8 cellular contexts compared by ENCODE assay signal in genomic region chr1:192445849-192446489, GRCh38.
DNase-seq lines count a peak whose midpoint lies in the region; ATAC-seq, FAIRE-seq and TF ChIP-seq lines count a peak whose summit lies in the region.

No MANE protein-coding gene starts in this region.

- no peaks in the 10 kb centered on the region for H3K79me2 ChIP-seq in endothelial cell of umbilical vein (ENCODE audit: control insufficient read depth, insufficient read depth, low read length)

- H3K9ac ChIP-seq in endothelial cell of umbilical vein (replicated peaks; ENCODE audit: extremely low read depth, insufficient read depth, low read length): peak overlapping the region; percentile 42

- BruUV-seq in endothelial cell of umbilical vein (replicated peaks; lab: Mats Ljungman, UMichigan): no TSS peak

- POLR2A ChIA-PET in activated CD8-positive, alpha-beta T cell treated with anti-CD3 and anti-CD28 coated beads, Interleukin-2, amount 10 ng/mL, durations not matched to agents 7 days and 5 days (lab: Charles Lee): no interaction called here
- POLR2A ChIA-PET in endothelial cell of umbilical vein (lab: Charles Lee): no interaction called here

- no peak overlapping the region for H3K4me3 ChIP-seq in endothelial cell of umbilical vein (replicated peaks in 1 of 3; ENCODE audit: insufficient read depth in 1 of 3, low read depth in 1 of 3, low read length in 3 of 3)

- CTCF ChIA-PET in activated CD8-positive, alpha-beta T cell treated with anti-CD3 and anti-CD28 coated beads, Interleukin-2, amount 10 ng/mL, durations not matched to agents 7 days and 5 days (lab: Charles Lee): interaction anchor here (1.0 kb wide), 1 partner anchor 9 kb away, joined by 3 read pairs; no protein-coding TSS in a partner anchor
- CTCF ChIA-PET in endothelial cell of umbilical vein (lab: Charles Lee): interaction anchor here (0.7 to 0.9 kb wide), 2 partner anchors 19 to 134 kb away, joined by 3 read pairs; no protein-coding TSS in a partner anchor

- H3K4me1 ChIP-seq in endothelial cell of umbilical vein (ENCODE audit: control insufficient read depth, extremely low read depth, insufficient read depth, low read length): peaks cover 33% of the 10 kb centered on the region

- H4K20me1 ChIP-seq in endothelial cell of umbilical vein (replicated peaks; ENCODE audit: control insufficient read depth, extremely low read depth, insufficient read depth, low read length): no peaks in the 10 kb centered on the region

- H3K9me1 ChIP-seq in endothelial cell of umbilical vein (replicated peaks; ENCODE audit: control insufficient read depth, extremely low read depth, insufficient read depth, low read length): no peaks in the 10 kb centered on the region

- DNase-seq in NCI-H2171 treated with DMSO at 0.1 percent for 48 hours (lab: John Stamatoyannopoulos, UW): peak; percentile 62
- no peak for DNase-seq in NCI-H2171 (lab: John Stamatoyannopoulos, UW)
- DNase-seq in NCI-H2227 treated with DMSO at 0.1 percent for 48 hours (lab: John Stamatoyannopoulos, UW): peak; percentile 59
- DNase-seq in activated CD8-positive, alpha-beta T cell treated with anti-CD3 and anti-CD28 coated beads, Interleukin-2, amount 10 ng/mL, durations not matched to agents 7 days and 5 days: peak; percentile 73
- peak; percentile 71 for DNase-seq in endothelial cell of umbilical vein (ENCODE audit: low read depth, low spot score)
- DNase-seq in omental fat pad (ENCODE audit: low spot score): peak; percentile 60
- no peak for DNase-seq in iPS-NIHi7 (ENCODE audit: extremely low spot score)

- dilution Hi-C loops in endothelial cell of umbilical vein (cut with MboI; ENCODE audit: extremely low pct_ligation_motif_present, low sequenced_read_pairs): no loop called here

- intact Hi-C loops in endothelial cell of umbilical vein (cut with micrococcal nuclease): loop anchor here (1.0 to 10.0 kb wide), 5 partner anchors 341 to 1811 kb away; no protein-coding TSS in a partner anchor

- no peak overlapping the region for H3K27ac Mint-ChIP-seq in activated CD8-positive, alpha-beta T cell treated with anti-CD3 and anti-CD28 coated beads, Interleukin-2, amount 10 ng/mL, durations not matched to agents 7 days and 5 days

- peaks cover 4% of the 10 kb centered on the region for H3K27me3 Mint-ChIP-seq in activated CD8-positive, alpha-beta T cell treated with anti-CD3 and anti-CD28 coated beads, Interleukin-2, amount 10 ng/mL, durations not matched to agents 7 days and 5 days (ENCODE audit: low read depth)

- H3K27me3 ChIP-seq in endothelial cell of umbilical vein (ENCODE audit: control insufficient read depth in 2 of 2, insufficient read depth in 2 of 2, low read length in 2 of 2): no peaks in the 10 kb centered on the region

- peak; percentile 35 for FAIRE-seq in endothelial cell of umbilical vein (lab: Jason Lieb, UNC)

- no peak for TF ChIP-seq POLR2A in endothelial cell of umbilical vein (IDR thresholded peaks at IDR 0.05; ENCODE audit: low read depth, low read length)

- no peak overlapping the region for H3K4me3 Mint-ChIP-seq in activated CD8-positive, alpha-beta T cell treated with anti-CD3 and anti-CD28 coated beads, Interleukin-2, amount 10 ng/mL, durations not matched to agents 7 days and 5 days

- no peaks in the 10 kb centered on the region for H3K4me1 Mint-ChIP-seq in activated CD8-positive, alpha-beta T cell treated with anti-CD3 and anti-CD28 coated beads, Interleukin-2, amount 10 ng/mL, durations not matched to agents 7 days and 5 days (ENCODE audit: low read depth)

- H2AFZ ChIP-seq in endothelial cell of umbilical vein (ENCODE audit: low read depth, low read length): no peak overlapping the region

- H3K36me3 Mint-ChIP-seq in activated CD8-positive, alpha-beta T cell treated with anti-CD3 and anti-CD28 coated beads, Interleukin-2, amount 10 ng/mL, durations not matched to agents 7 days and 5 days (ENCODE audit: low read depth): no peaks in the 10 kb centered on the region

- peak overlapping the region; percentile 57 for H3K27ac ChIP-seq in endothelial cell of umbilical vein (ENCODE audit: insufficient read depth, low read depth, low read length)

- H3K9me3 Mint-ChIP-seq in activated CD8-positive, alpha-beta T cell treated with anti-CD3 and anti-CD28 coated beads, Interleukin-2, amount 10 ng/mL, durations not matched to agents 7 days and 5 days (ENCODE audit: insufficient read depth): no peaks in the 10 kb centered on the region

- peak overlapping the region; percentile 55 for H3K4me2 ChIP-seq in endothelial cell of umbilical vein (ENCODE audit: insufficient read depth, low read length)

- no peaks in the 10 kb centered on the region for H3K9me3 ChIP-seq in endothelial cell of umbilical vein (replicated peaks; ENCODE audit: control insufficient read depth, insufficient read depth, low read length)

- ATAC-seq in HG02852 (IDR thresholded peaks at IDR 0.05; ENCODE audit: unreplicated experiment): peak; percentile 71
- ATAC-seq in activated CD8-positive, alpha-beta T cell treated with anti-CD3 and anti-CD28 coated beads, Interleukin-2, amount 10 ng/mL, durations not matched to agents 7 days and 5 days: no peak
- no peak for ATAC-seq in omental fat pad (ENCODE audit: low FRiP score)

- H3K36me3 ChIP-seq in endothelial cell of umbilical vein (ENCODE audit: control insufficient read depth in 2 of 2, extremely low read depth in 1 of 2, insufficient read depth in 2 of 2, low read length in 2 of 2): no peaks in the 10 kb centered on the region

- peak; percentile 44 to 49 for TF ChIP-seq CTCF in endothelial cell of umbilical vein (IDR thresholded peaks at IDR 0.05; ENCODE audit: extremely low read depth in 1 of 2, insufficient read depth in 1 of 2, low read depth in 1 of 2, low read length in 2 of 2)
- peak in 1 of 3 donors; percentile 13 for TF ChIP-seq CTCF in omental fat pad (IDR thresholded peaks at IDR 0.05)

TF ChIP-seq in endothelial cell of umbilical vein, 7 proteins besides CTCF, POLR2A, EP300 and RAD21:
- TF ChIP-seq JUN (IDR thresholded peaks at IDR 0.05; ENCODE audit: borderline replicate concordance, insufficient read depth, insufficient read length, low read depth) (no peak), FOS (IDR thresholded peaks at IDR 0.05; ENCODE audit: borderline replicate concordance, insufficient read depth, low read length) (no peak), EZH2 (IDR thresholded peaks at IDR 0.05; ENCODE audit: borderline replicate concordance, low read depth, low read length, severe bottlenecking) (no peak), MYC (IDR thresholded peaks at IDR 0.05; ENCODE audit: low read depth, low read length) (no peak), GATA2 (IDR thresholded peaks at IDR 0.05; ENCODE audit: insufficient read depth, insufficient read length, low read depth, low read length) (no peak), MAX (IDR thresholded peaks at IDR 0.05; ENCODE audit: insufficient read depth, insufficient read length) (no peak), POLR2AphosphoS5 (IDR thresholded peaks at IDR 0.05; ENCODE audit: insufficient read depth, low read depth, low read length) (no peak)

Comparison
In these comparisons a context has a peak if more than half of its experiments do, and no peak if none do; other contexts are left out.
1. DNase-seq: peak in NCI-H2171 treated with DMSO at 0.1 percent for 48 hours (single experiment), NCI-H2227 treated with DMSO at 0.1 percent for 48 hours (single experiment), activated CD8-positive, alpha-beta T cell treated with anti-CD3 and anti-CD28 coated beads, Interleukin-2, amount 10 ng/mL, durations not matched to agents 7 days and 5 days (single experiment), endothelial cell of umbilical vein (single experiment) and omental fat pad (single experiment); none in NCI-H2171 (single experiment) and iPS-NIHi7 (single experiment).